8 cellular contexts compared by ENCODE assay signal in genomic region chr15:68816795-68817303, GRCh38. TPM values are rescaled to one million over a fixed set of nuclear protein-coding genes. Genes with fewer than 3 reads are reported as not detected.
DNase-seq lines count a peak whose midpoint lies in the region; ATAC-seq and TF ChIP-seq lines count a peak whose summit lies in the region.

No MANE protein-coding gene starts in this region.

- peak overlapping the region; percentile 98 for H3K4me3 ChIP-seq in CD8-positive, alpha-beta T cell (ENCODE audit: low read depth, low read length)
- peak overlapping the region; percentile 95 for H3K4me3 ChIP-seq in Karpas-422 (ENCODE audit: low read length)
- peak overlapping the region; percentile 95 for H3K4me3 ChIP-seq in brain microvascular endothelial cell (ENCODE audit: low read depth, low read length)
- peak overlapping the region; percentile 75 to 90 for H3K4me3 ChIP-seq in testis

- ATAC-seq in CD8-positive, alpha-beta T cell: no peak
- peak; percentile 46 for ATAC-seq in left lobe of liver
- no peak for ATAC-seq in GM18907 (IDR thresholded peaks at IDR 0.05; ENCODE audit: unreplicated experiment)

- peaks cover 88% of the 10 kb centered on the region for H3K79me2 ChIP-seq in Karpas-422 (ENCODE audit: low read length)

- TF ChIP-seq POLR2A in testis (IDR thresholded peaks at IDR 0.05): no peak

- peak overlapping the region; percentile 99 for H3K9ac ChIP-seq in Karpas-422 (ENCODE audit: low read length)

- H3K27ac ChIP-seq in CD8-positive, alpha-beta T cell (ENCODE audit: low read depth, low read length): peak overlapping the region; percentile 59
- H3K27ac ChIP-seq in Karpas-422 (ENCODE audit: low read length) (peak overlapping the region; percentile 94), brain microvascular endothelial cell (peak overlapping the region; percentile 91), testis (peak overlapping the region; percentile 98 to 99)

- no peaks in the 10 kb centered on the region for H3K9me3 Mint-ChIP-seq in CD8-positive, alpha-beta T cell

- H3K27me3 Mint-ChIP-seq in CD8-positive, alpha-beta T cell (ENCODE audit: low read depth): no peaks in the 10 kb centered on the region

- peak overlapping the region; percentile 98 for H3K27ac Mint-ChIP-seq in CD8-positive, alpha-beta T cell

- POLR2A ChIA-PET in CD8-positive, alpha-beta T cell (lab: Charles Lee): interaction anchor here (0.6 to 4.8 kb wide), 7 partner anchors 8 to 539 kb away, joined by 3 to 38 read pairs (median 4); partner anchors contain the start of gene FEM1B

- CTCF ChIA-PET in CD8-positive, alpha-beta T cell (lab: Charles Lee): interaction anchor here (1.0 to 2.7 kb wide), 6 partner anchors 11 to 59 kb away, joined by 4 to 12 read pairs (median 8); no protein-coding TSS in a partner anchor

- peaks cover 46% of the 10 kb centered on the region for H4K20me1 ChIP-seq in Karpas-422 (ENCODE audit: insufficient read depth, low read depth, low read length)

- H3K36me3 ChIP-seq in CD8-positive, alpha-beta T cell (ENCODE audit: insufficient read depth, low read length): no peaks in the 10 kb centered on the region
- H3K36me3 ChIP-seq in Karpas-422 (ENCODE audit: insufficient read depth, low read length) (peaks cover 16% of the 10 kb centered on the region; the same call in 1 of the 2 replicates), brain microvascular endothelial cell (replicated peaks) (no peaks in the 10 kb centered on the region), testis (ENCODE audit: low read depth, missing control alignments) (no peaks in the 10 kb centered on the region)

- H2AFZ ChIP-seq in Karpas-422 (ENCODE audit: low read length): no peak overlapping the region

- H3K4me1 Mint-ChIP-seq in CD8-positive, alpha-beta T cell (ENCODE audit: low read depth): peaks cover 52% of the 10 kb centered on the region

- no peaks in the 10 kb centered on the region for H3K9me2 ChIP-seq in Karpas-422 (replicated peaks; ENCODE audit: insufficient read depth, low read length)

- DNase-seq in CD8-positive, alpha-beta T cell: peak in 1 of 7 experiments; percentile 31
- DNase-seq in Karpas-422: peak; percentile 62
- no peak for DNase-seq in brain microvascular endothelial cell
- DNase-seq in left lobe of liver (ENCODE audit: low spot score): peak; percentile 67
- DNase-seq in testis: peak; percentile 47
- no peak for DNase-seq in effector CD8-positive, alpha-beta T cell (lab: John Stamatoyannopoulos, UW)
- no peak for DNase-seq in hypothalamus (lab: John Stamatoyannopoulos, UW)

- H3K4me1 ChIP-seq in CD8-positive, alpha-beta T cell (ENCODE audit: insufficient read depth, low read length): peaks cover 38% of the 10 kb centered on the region
- H3K4me1 ChIP-seq in Karpas-422 (ENCODE audit: low read length) (peaks cover 48% of the 10 kb centered on the region), testis (peaks cover 4% of the 10 kb centered on the region)

- H3K36me3 Mint-ChIP-seq in CD8-positive, alpha-beta T cell: peaks cover 39% of the 10 kb centered on the region

- peak overlapping the region; percentile 95 for H3K4me3 Mint-ChIP-seq in CD8-positive, alpha-beta T cell

- in situ Hi-C loops in brain microvascular endothelial cell (cut with HindIII; ENCODE audit: low pct_ligation_motif_present, low sequenced_read_pairs): no loop called here

- no peaks in the 10 kb centered on the region for H3K27me3 ChIP-seq in CD8-positive, alpha-beta T cell (ENCODE audit: insufficient read depth, low read length)
- H3K27me3 ChIP-seq in Karpas-422 (ENCODE audit: low read length): no peaks in the 10 kb centered on the region
- H3K27me3 ChIP-seq in brain microvascular endothelial cell (replicated peaks): no peaks in the 10 kb centered on the region
- no peaks in the 10 kb centered on the region for H3K27me3 ChIP-seq in testis

- no peaks in the 10 kb centered on the region for H3K9me3 ChIP-seq in CD8-positive, alpha-beta T cell (ENCODE audit: low read length)
- no peaks in the 10 kb centered on the region for H3K9me3 ChIP-seq in Karpas-422 (ENCODE audit: low read length)
- H3K9me3 ChIP-seq in testis: no peaks in the 10 kb centered on the region

- TF ChIP-seq CTCF in CD8-positive, alpha-beta T cell (IDR thresholded peaks at IDR 0.05): no peak
- no peak for TF ChIP-seq CTCF in brain microvascular endothelial cell (IDR thresholded peaks at IDR 0.05; ENCODE audit: low read depth, low read length, missing control alignments)
- TF ChIP-seq CTCF in testis (IDR thresholded peaks at IDR 0.05): no peak

- H3K4me2 ChIP-seq in Karpas-422 (ENCODE audit: low read depth, low read length, poor library complexity, severe bottlenecking): peak overlapping the region; percentile 84

- 1 to 3% methylated on average over 13 of the region's 13 CpGs for WGBS in testis, 2 donors

- intact Hi-C loops in CD8-positive, alpha-beta T cell (cut with DNase I, micrococcal nuclease): loop anchor here (1.0 to 10.0 kb wide), 8 partner anchors 18 to 1275 kb away; partner anchors contain the start of genes FEM1B (in 1 of the 2), MAP2K5 (in 1 of the 2) and RPLP1 (in 1 of the 2)
- intact Hi-C loops in testis (cut with DNase I; ENCODE audit: low total_unique reads): no loop called here

RNA-seq across cellular contexts. Expression of gene ANP32A, which starts 3.8 kb away (rescaled TPM):
- 10 to 100 TPM; 47.6 to 51.9 TPM for total RNA-seq in CD8-positive, alpha-beta T cell
- total RNA-seq in Karpas-422 (2014; rRNA removed; shearing (Covaris generic); ENCODE audit: low replicate concordance): 99.5 and 184 TPM in 2 replicates
- 41.5 TPM for total RNA-seq in left lobe of liver
- 10 to 100 TPM; 32.9 to 41.3 TPM for total RNA-seq in testis
- 49.5 TPM for polyA plus RNA-seq in testis (ENCODE audit: insufficient read depth, low read depth, low replicate concordance)

Comparison
In these comparisons a context has a peak if more than half of its experiments do, and no peak if none do; other contexts are left out.
1. DNase-seq: peak in Karpas-422 (single experiment), left lobe of liver (single experiment) and testis (single experiment); none in brain microvascular endothelial cell (single experiment), effector CD8-positive, alpha-beta T cell (single experiment) and hypothalamus (0 of 51).
2. Peak in every context shown above with its lines, with median percentiles within 50 percentile points of each other: H3K27ac ChIP-seq and H3K4me3 ChIP-seq.